In genomic region chr1:207188901-207189300, GRCh38 we compare ENCODE assay signal across 22 cellular contexts.
"Had no signal": no experiment of that assay in that cellular context is flagged by ENCODE, and none has a peak within 500 bp of the region (broad histone marks: within the 10 kb centered on the region; RNA-seq: fewer than 3 reads in every experiment).

No MANE protein-coding gene starts in this region.

- H3K4me3 Mint-ChIP-seq: activated B cell treated with CpG ODN at 0.5 μM for 24 hours; activated CD4-positive, alpha-beta memory T cell treated with anti-CD3 and anti-CD28 coated beads for 36 hours; activated naive CD4-positive, alpha-beta T cell treated with anti-CD3 and anti-CD28 coated beads, Interleukin-2, amount 10 ng/mL, durations not matched to agents 7 days and 5 days; nephron progenitor cell; stimulated activated naive B cell treated with anti-CD40 and anti-IgM and Interleukin-4, amounts not matched to agents 10 μg/mL and 1 μg/mL and 100 μg/mL, for 72 hours; T-cell; T-helper 2 cell treated with Interferon-gamma antibody and Interleukin-4, amounts not matched to agents 5 μg/mL and 100 μg/mL, for 36 hours had no signal

- H3K9me3 Mint-ChIP-seq: nephron progenitor cell had no signal

- H3K27ac Mint-ChIP-seq: activated B cell treated with CpG ODN at 0.5 μM for 24 hours; activated CD4-positive, alpha-beta memory T cell treated with anti-CD3 and anti-CD28 coated beads for 36 hours; activated naive CD4-positive, alpha-beta T cell treated with anti-CD3 and anti-CD28 coated beads, Interleukin-2, amount 10 ng/mL, durations not matched to agents 7 days and 5 days; nephron progenitor cell; stimulated activated naive B cell treated with anti-CD40 and anti-IgM and Interleukin-4, amounts not matched to agents 10 μg/mL and 1 μg/mL and 100 μg/mL, for 72 hours; T-helper 2 cell treated with Interferon-gamma antibody and Interleukin-4, amounts not matched to agents 5 μg/mL and 100 μg/mL, for 36 hours had no signal

- DNase-seq: activated B cell treated with CpG ODN at 0.5 μM for 24 hours; activated CD4-positive, alpha-beta memory T cell treated with anti-CD3 and anti-CD28 coated beads for 36 hours; activated CD4-positive, alpha-beta T cell treated with anti-CD3 and anti-CD28 coated beads for 48 hours; activated effector memory CD4-positive, alpha-beta T cell treated with anti-CD3 and anti-CD28 coated beads, Interleukin-2, amount 50 U/mL, for 16 hours; activated naive CD4-positive, alpha-beta T cell treated with anti-CD3 and anti-CD28 coated beads, Interleukin-2, amount 10 ng/mL, durations not matched to agents 7 days and 5 days; activated T-cell treated with anti-CD3 and anti-CD28 coated beads, Interleukin-2, amount 50 U/mL, for 48 hours; amygdala; cerebellar nuclear complex; erythroblast; foreskin fibroblast; left ventricle myocardium superior; mesenchymal stem cell; mucosa of descending colon; nephron progenitor cell; right lobe of liver; stimulated activated CD4-positive, alpha-beta T cell treated with anti-CD3 and anti-CD28 coated beads, Interleukin-2, amount 100 ng/mL, for 48 hours; stimulated activated CD8-positive, alpha-beta memory T cell treated with anti-CD3 and anti-CD28 coated beads, Interleukin-4, amount 100 ng/mL, for 48 hours; stimulated activated naive B cell treated with anti-CD40 and anti-IgM and Interleukin-4, amounts not matched to agents 10 μg/mL and 1 μg/mL and 100 μg/mL, for 72 hours; T-cell; trophoblast cell had no signal

- ATAC-seq: left ventricle myocardium superior; mucosa of descending colon; stimulated activated naive B cell treated with anti-CD40 and anti-IgM and Interleukin-4, amounts not matched to agents 10 μg/mL and 1 μg/mL and 100 μg/mL, for 72 hours; T-cell had no signal

- H3K36me3 Mint-ChIP-seq: activated CD4-positive, alpha-beta memory T cell treated with anti-CD3 and anti-CD28 coated beads for 36 hours; T-cell had no signal

- H3K4me1 Mint-ChIP-seq: activated B cell treated with CpG ODN at 0.5 μM for 24 hours, nephron progenitor cell had no signal

- FAIRE-seq: bronchial epithelial cell had no signal

- H3K27me3 Mint-ChIP-seq: activated B cell treated with CpG ODN at 0.5 μM for 24 hours; activated naive CD4-positive, alpha-beta T cell treated with anti-CD3 and anti-CD28 coated beads, Interleukin-2, amount 10 ng/mL, durations not matched to agents 7 days and 5 days had no signal
